ENCODE assay signal across 1 cellular context in the genomic region with DNA sequence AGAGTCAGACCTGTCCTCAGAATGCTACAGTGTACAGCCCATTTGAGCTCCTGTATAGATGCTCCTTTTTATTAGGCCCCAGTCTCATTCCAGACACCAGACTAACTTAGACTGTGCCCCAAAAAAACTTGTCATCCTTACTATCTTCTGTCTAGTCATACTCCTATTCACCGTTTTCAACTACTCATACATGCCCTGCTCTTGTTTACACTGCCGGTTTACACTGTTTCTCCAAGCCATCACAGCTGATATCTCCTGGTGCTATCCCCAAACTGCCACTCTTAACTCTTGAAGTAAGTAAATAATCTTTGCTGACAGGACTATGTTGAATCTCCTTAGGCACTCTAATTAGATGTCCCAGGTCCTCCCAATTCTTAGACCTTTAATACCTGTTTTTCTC.
TF ChIP-seq lines count a peak whose summit lies in the region.
"Not testable (repeated sequence)": the region's sequence is repeated elsewhere in the genome, so short reads cannot be mapped to it uniquely, and the experiment has no call there.

No MANE protein-coding gene starts in this region.

TF ChIP-seq in K562, 482 proteins besides CTCF, POLR2A, EP300 and RAD21 (continued from another document):
- TF ChIP-seq ZNF592 (IDR thresholded peaks at IDR 0.05), result peak; percentile 78; the same call in 1 of the 2 replicates
- peak in 1 of 2 experiments; percentile 37; a peak in 1 of 4 replicates for TF ChIP-seq HDAC1 (IDR thresholded peaks at IDR 0.05)
- TF ChIP-seq, protein P1, sequence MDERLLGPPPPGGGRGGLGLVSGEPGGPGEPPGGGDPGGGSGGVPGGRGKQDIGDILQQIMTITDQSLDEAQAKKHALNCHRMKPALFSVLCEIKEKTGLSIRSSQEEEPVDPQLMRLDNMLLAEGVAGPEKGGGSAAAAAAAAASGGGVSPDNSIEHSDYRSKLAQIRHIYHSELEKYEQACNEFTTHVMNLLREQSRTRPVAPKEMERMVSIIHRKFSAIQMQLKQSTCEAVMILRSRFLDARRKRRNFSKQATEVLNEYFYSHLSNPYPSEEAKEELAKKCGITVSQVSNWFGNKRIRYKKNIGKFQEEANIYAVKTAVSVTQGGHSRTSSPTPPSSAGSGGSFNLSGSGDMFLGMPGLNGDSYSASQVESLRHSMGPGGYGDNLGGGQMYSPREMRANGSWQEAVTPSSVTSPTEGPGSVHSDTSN (CRISPR knock-in tag; IDR thresholded peaks at IDR 0.05; ENCODE audit: low read depth), result not testable (repeated sequence)
- TF ChIP-seq, protein P1 (tag; conservative IDR thresholded peaks at IDR 0.05; ENCODE audit: low read depth), result peak; percentile 67
- peak; percentile 76 to 92; a peak in 3 of 4 replicates for TF ChIP-seq FOXA3 (CRISPR knock-in tag; conservative IDR thresholded peaks at IDR 0.05 in 1 of 2, IDR thresholded peaks at IDR 0.05 in 1 of 2)
- TF ChIP-seq MTA1 (IDR thresholded peaks at IDR 0.05; ENCODE audit: borderline replicate concordance), result peak; percentile 17; the same call in 1 of the 2 replicates
- TF ChIP-seq EHMT2 (IDR thresholded peaks at IDR 0.05), result 0 out of 2 replicates have a peak, but pooled peaks have one; percentile 38
- peak; percentile 80 for TF ChIP-seq SMARCA4 (IDR thresholded peaks at IDR 0.05)
- TF ChIP-seq NFRKB (IDR thresholded peaks at IDR 0.05; ENCODE audit: low read depth), result peak; percentile 79; the same call in 1 of the 2 replicates
- TF ChIP-seq SMARCC2 (IDR thresholded peaks at IDR 0.05; ENCODE audit: low read depth), result 0 out of 2 replicates have a peak, but pooled peaks have one; percentile 47
- peak; percentile 79 for TF ChIP-seq MEIS2 (IDR thresholded peaks at IDR 0.05; ENCODE audit: partially characterized antibody)
- peak; percentile 74; the same call in 1 of the 2 replicates for TF ChIP-seq GATAD2A (IDR thresholded peaks at IDR 0.05)
- TF ChIP-seq ARID1B (IDR thresholded peaks at IDR 0.05), result peak; percentile 69
- peak; percentile 85 for TF ChIP-seq MAFG (tag; conservative IDR thresholded peaks at IDR 0.05)
- TF ChIP-seq ATF7 (IDR thresholded peaks at IDR 0.05), result 0 out of 2 replicates have a peak, but pooled peaks have one; percentile 33
- TF ChIP-seq C11orf30 (IDR thresholded peaks at IDR 0.05; ENCODE audit: low read depth), result peak; percentile 87
- TF ChIP-seq LEF1 (IDR thresholded peaks at IDR 0.05), result peak; percentile 66; the same call in 1 of the 2 replicates
- peak; percentile 77 for TF ChIP-seq BRD9 (IDR thresholded peaks at IDR 0.05; ENCODE audit: low read depth, partially characterized antibody)
- peak; percentile 96 to 97 for TF ChIP-seq FOXK2 (conservative IDR thresholded peaks at IDR 0.05 in 1 of 2, IDR thresholded peaks at IDR 0.05 in 1 of 2; ENCODE audit: low read depth in 2 of 2)
